1 cellular context compared by ENCODE assay signal in genomic region chr13:40812724-40813445, GRCh38.
TF ChIP-seq lines count a peak whose summit lies in the region.

No MANE protein-coding gene starts in this region.

TF ChIP-seq in IMR-90, 13 proteins besides CTCF, POLR2A, EP300 and RAD21:
- TF ChIP-seq USF2 (IDR thresholded peaks at IDR 0.05; ENCODE audit: low read depth, low read length) (no peak), RFX5 (IDR thresholded peaks at IDR 0.05; ENCODE audit: low read depth, low read length) (no peak), MAZ (IDR thresholded peaks at IDR 0.05; ENCODE audit: borderline replicate concordance, low read depth, low read length) (no peak), RCOR1 (IDR thresholded peaks at IDR 0.05; ENCODE audit: insufficient replicate concordance, low read length) (no peak)
